Comparison of ENCODE assay signal across 1 cellular context in the genomic region with DNA sequence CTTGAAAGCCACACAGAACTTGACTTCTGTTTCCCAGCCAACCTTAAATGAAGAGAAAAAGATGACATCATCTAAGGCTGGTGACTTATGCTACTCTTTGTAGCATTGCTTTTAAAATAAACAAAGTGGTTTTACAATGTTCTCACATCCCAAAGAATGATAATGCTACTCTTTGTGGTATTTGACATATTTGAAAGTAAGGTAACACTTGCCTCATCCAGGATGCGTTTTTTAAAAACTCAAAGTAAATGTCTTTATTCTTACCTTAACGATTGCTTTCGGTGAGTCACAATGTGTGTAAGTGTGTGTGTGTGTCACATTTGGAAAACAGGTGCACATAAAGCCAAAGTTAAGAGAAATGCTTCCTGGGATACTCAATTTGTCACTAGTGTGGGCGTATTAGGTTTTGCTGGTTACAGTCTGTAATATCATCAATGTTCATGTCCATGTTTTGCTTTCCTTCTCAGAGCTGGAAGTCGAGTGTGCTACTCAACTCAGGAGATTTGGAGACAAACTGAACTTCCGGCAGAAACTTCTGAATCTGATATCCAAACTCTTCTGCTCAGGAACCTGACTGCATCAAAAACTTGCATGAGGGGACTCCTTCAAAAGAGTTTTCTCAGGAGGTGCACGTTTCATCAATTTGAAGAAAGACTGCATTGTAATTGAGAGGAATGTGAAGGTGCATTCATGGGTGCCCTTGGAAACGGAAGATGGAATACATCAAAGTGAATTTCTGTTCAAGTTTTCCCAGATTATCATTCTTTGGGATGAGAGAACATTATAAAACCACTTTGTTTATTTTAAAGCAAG.
TF ChIP-seq lines count a peak whose summit lies in the region.

No MANE protein-coding gene starts in this region.

TF ChIP-seq in GM23338, 12 proteins besides CTCF, POLR2A, EP300 and RAD21:
- TF ChIP-seq, protein P1, sequence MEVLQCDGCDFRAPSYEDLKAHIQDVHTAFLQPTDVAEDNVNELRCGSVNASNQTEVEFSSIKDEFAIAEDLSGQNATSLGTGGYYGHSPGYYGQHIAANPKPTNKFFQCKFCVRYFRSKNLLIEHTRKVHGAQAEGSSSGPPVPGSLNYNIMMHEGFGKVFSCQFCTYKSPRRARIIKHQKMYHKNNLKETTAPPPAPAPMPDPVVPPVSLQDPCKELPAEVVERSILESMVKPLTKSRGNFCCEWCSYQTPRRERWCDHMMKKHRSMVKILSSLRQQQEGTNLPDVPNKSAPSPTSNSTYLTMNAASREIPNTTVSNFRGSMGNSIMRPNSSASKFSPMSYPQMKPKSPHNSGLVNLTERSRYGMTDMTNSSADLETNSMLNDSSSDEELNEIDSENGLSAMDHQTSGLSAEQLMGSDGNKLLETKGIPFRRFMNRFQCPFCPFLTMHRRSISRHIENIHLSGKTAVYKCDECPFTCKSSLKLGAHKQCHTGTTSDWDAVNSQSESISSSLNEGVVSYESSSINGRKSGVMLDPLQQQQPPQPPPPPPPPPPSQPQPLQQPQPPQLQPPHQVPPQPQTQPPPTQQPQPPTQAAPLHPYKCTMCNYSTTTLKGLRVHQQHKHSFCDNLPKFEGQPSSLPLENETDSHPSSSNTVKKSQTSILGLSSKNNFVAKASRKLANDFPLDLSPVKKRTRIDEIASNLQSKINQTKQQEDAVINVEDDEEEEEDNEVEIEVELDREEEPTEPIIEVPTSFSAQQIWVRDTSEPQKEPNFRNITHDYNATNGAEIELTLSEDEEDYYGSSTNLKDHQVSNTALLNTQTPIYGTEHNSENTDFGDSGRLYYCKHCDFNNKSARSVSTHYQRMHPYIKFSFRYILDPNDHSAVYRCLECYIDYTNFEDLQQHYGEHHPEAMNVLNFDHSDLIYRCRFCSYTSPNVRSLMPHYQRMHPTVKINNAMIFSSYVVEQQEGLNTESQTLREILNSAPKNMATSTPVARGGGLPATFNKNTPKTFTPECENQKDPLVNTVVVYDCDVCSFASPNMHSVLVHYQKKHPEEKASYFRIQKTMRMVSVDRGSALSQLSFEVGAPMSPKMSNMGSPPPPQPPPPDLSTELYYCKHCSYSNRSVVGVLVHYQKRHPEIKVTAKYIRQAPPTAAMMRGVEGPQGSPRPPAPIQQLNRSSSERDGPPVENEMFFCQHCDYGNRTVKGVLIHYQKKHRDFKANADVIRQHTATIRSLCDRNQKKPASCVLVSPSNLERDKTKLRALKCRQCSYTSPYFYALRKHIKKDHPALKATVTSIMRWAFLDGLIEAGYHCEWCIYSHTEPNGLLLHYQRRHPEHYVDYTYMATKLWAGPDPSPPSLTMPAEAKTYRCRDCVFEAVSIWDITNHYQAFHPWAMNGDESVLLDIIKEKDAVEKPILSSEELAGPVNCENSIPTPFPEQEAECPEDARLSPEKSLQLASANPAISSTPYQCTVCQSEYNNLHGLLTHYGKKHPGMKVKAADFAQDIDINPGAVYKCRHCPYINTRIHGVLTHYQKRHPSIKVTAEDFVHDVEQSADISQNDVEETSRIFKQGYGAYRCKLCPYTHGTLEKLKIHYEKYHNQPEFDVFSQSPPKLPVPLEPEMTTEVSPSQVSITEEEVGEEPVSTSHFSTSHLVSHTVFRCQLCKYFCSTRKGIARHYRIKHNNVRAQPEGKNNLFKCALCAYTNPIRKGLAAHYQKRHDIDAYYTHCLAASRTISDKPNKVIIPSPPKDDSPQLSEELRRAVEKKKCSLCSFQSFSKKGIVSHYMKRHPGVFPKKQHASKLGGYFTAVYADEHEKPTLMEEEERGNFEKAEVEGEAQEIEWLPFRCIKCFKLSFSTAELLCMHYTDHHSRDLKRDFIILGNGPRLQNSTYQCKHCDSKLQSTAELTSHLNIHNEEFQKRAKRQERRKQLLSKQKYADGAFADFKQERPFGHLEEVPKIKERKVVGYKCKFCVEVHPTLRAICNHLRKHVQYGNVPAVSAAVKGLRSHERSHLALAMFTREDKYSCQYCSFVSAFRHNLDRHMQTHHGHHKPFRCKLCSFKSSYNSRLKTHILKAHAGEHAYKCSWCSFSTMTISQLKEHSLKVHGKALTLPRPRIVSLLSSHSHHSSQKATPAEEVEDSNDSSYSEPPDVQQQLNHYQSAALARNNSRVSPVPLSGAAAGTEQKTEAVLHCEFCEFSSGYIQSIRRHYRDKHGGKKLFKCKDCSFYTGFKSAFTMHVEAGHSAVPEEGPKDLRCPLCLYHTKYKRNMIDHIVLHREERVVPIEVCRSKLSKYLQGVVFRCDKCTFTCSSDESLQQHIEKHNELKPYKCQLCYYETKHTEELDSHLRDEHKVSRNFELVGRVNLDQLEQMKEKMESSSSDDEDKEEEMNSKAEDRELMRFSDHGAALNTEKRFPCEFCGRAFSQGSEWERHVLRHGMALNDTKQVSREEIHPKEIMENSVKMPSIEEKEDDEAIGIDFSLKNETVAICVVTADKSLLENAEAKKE (CRISPR knock-in tag; IDR thresholded peaks at IDR 0.05) = no peak
- TF ChIP-seq CREB1 (CRISPR knock-in tag; IDR thresholded peaks at IDR 0.05; ENCODE audit: low read depth) (no peak), ZNF331 (CRISPR knock-in tag; IDR thresholded peaks at IDR 0.05; ENCODE audit: low read depth) (no peak), EZH2 (IDR thresholded peaks at IDR 0.05; ENCODE audit: low read depth, unreplicated experiment) (no peak), ZNF114 (CRISPR knock-in tag; IDR thresholded peaks at IDR 0.05) (no peak), EZH2phosphoT487 (IDR thresholded peaks at IDR 0.05; ENCODE audit: unreplicated experiment) (no peak), JUNB (IDR thresholded peaks at IDR 0.05; ENCODE audit: unreplicated experiment) (no peak)
- TF ChIP-seq, protein P2, sequence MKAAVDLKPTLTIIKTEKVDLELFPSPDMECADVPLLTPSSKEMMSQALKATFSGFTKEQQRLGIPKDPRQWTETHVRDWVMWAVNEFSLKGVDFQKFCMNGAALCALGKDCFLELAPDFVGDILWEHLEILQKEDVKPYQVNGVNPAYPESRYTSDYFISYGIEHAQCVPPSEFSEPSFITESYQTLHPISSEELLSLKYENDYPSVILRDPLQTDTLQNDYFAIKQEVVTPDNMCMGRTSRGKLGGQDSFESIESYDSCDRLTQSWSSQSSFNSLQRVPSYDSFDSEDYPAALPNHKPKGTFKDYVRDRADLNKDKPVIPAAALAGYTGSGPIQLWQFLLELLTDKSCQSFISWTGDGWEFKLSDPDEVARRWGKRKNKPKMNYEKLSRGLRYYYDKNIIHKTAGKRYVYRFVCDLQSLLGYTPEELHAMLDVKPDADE (IDR thresholded peaks at IDR 0.05) = no peak
